In genomic region chrX:70434914-70435586, GRCh38 we compare ENCODE assay signal across 8 cellular contexts. TPM values are rescaled to one million over a fixed set of nuclear protein-coding genes. Genes with fewer than 3 reads are reported as not detected.
DNase-seq lines count a peak whose midpoint lies in the region; ATAC-seq and TF ChIP-seq lines count a peak whose summit lies in the region.

No MANE protein-coding gene starts in this region.

- 10 to 41% (median 17%) methylated on average over 13 to 17 of the region's 17 CpGs for WGBS in spleen, 5 donors

- H3K4me1 ChIP-seq in spleen, result peaks cover 0 to 20% (median 9%) of the 10 kb centered on the region in 6 donors

- intact Hi-C loops in left ventricle myocardium superior (cut with micrococcal nuclease), result no loop called here
- intact Hi-C loops in spleen (cut with DNase I; ENCODE audit: low total_unique reads), result loop anchor here (5.0 kb wide), 1 partner anchor 238 kb away; no protein-coding TSS in a partner anchor

- no peak for TF ChIP-seq CTCF in WI38 (IDR thresholded peaks at IDR 0.05; ENCODE audit: low read depth, low read length)
- no peak for TF ChIP-seq CTCF in spleen (IDR thresholded peaks at IDR 0.05 in 8 of 11, conservative IDR thresholded peaks at IDR 0.05 in 3 of 11)

- H3K9me3 ChIP-seq in spleen, result no peaks in the 10 kb centered on the region

- H3K27me3 ChIP-seq in spleen (replicated peaks in 1 of 7), result peaks cover 0 to 24% (median 0%) of the 10 kb centered on the region in 7 donors

- H3K36me3 ChIP-seq in spleen, result no peaks in the 10 kb centered on the region

- DNase-seq in activated CD4-positive, CD25-positive, alpha-beta regulatory T cell treated with anti-CD3 and anti-CD28 coated beads, Interleukin-2, amount 50 U/mL, for 72 hours, result no peak
- DNase-seq in left ventricle myocardium superior (peak; percentile 53), spleen (no peak), foreskin melanocyte (no peak), NCI-H146 (lab: John Stamatoyannopoulos, UW) (no peak)

- ATAC-seq in activated CD4-positive, CD25-positive, alpha-beta regulatory T cell treated with anti-CD3 and anti-CD28 coated beads, Interleukin-2, amount 50 U/mL, for 24 hours, result peak; percentile 17 to 39
- ATAC-seq in left ventricle myocardium superior, result peak; percentile 74
- ATAC-seq in HG03520 (IDR thresholded peaks at IDR 0.05; ENCODE audit: unreplicated experiment), result no peak

- peak overlapping the region in 6 of 8 donors; percentile 29 to 87 (median 78) for H3K27ac ChIP-seq in spleen

- H3K4me3 ChIP-seq in WI38 (ENCODE audit: low read depth, low read length) (peak overlapping the region; percentile 64), spleen (peak overlapping the region in 7 of 8 donors; percentile 48 to 80 (median 53))

- TF ChIP-seq POLR2A in spleen (IDR thresholded peaks at IDR 0.05), result no peak

RNA-seq across cellular contexts. Expression of gene DLG3, which starts 9.6 kb away (rescaled TPM):
- total RNA-seq in left ventricle myocardium superior, result 11.5 TPM
- total RNA-seq in spleen, result 10 to 100 TPM; 27.9 to 46.3 (median 39.7) TPM
- 1 to 10 TPM; 2.7 to 6.2 (median 4.3) TPM for polyA plus RNA-seq in spleen

RNA-seq across cellular contexts. Expression of gene GDPD2, which starts 11.9 kb away (rescaled TPM):
- not detected for total RNA-seq in left ventricle myocardium superior
- total RNA-seq in spleen, result 100 to 1,000 TPM in 1 of 7 donors, 10 to 100 TPM in 6; 37.0 to 103 (median 68.6) TPM
- 10 to 100 TPM in 2 of 3 donors, 1 to 10 TPM in 1; 2.4 to 82.5 (median 25.1) TPM for polyA plus RNA-seq in spleen

Comparison
In these comparisons a context has a peak if more than half of its experiments do, and no peak if none do; other contexts are left out.
1. RNA of gene GDPD2, which starts 11.9 kb away (total RNA-seq): 37.0 to 103 TPM in spleen; not detected in left ventricle myocardium superior (single experiment); every median in the first group is over 10 times any median in the second.